ENCODE assay signal across 12 cellular contexts in the genomic region with DNA sequence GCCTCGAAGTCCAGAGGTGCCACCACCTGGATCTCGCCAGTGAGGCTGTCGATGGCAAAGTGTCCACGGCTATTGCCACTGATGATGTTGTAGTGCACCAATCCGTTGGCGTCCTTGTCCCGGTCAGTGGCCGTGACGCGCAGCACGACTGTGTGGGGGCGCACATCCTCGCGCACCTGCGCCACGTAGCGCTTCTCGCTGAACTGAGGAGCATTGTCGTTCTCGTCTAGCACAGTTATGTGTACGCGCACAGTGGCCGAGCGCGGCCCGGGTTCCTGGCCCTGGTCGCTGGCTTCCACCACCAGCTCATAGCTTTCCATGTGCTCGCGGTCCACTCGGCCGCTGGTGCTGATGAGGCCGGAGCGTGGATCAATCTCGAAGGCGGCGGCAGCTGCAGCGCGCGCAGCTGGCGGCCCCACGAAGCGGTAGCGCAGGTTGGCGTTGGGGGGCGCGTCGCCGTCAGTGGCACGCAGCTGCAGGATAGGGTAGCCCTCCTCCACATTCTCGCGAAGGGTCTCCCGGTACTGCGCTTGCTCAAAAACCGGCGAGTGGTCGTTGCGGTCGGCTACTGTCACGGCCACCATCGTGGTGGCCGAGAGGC. TPM values are rescaled to one million over a fixed set of nuclear protein-coding genes. Genes with fewer than 3 reads are reported as not detected.
DNase-seq lines count a peak whose midpoint lies in the region; ATAC-seq and TF ChIP-seq lines count a peak whose summit lies in the region.
"Had no signal": no experiment of that assay in that cellular context is flagged by ENCODE, and none has a peak within 500 bp of the region (broad histone marks: within the 10 kb centered on the region; RNA-seq: fewer than 3 reads in every experiment).

No MANE protein-coding gene starts in this region.

- H3K4me3 ChIP-seq in mammary epithelial cell (replicated peaks in 1 of 3; ENCODE audit: insufficient read depth in 1 of 3, low read depth in 2 of 3, low read length in 3 of 3): no peak overlapping the region
- peak overlapping the region in 1 of 3 donors; percentile 53 for H3K4me3 ChIP-seq in breast epithelium
- H3K4me3 ChIP-seq in astrocyte of the spinal cord (ENCODE audit: low read depth, low read length): peak overlapping the region; percentile 31
- H3K4me3 ChIP-seq in lower lobe of right lung: peak overlapping the region; percentile 39
- peak overlapping the region in 3 of 4 donors; percentile 26 to 58 (median 46) for H3K4me3 ChIP-seq in stomach
- H3K4me3 ChIP-seq: MG63, mucosa of descending colon had no signal

- TF ChIP-seq POLR2A in breast epithelium (IDR thresholded peaks at IDR 0.05) (no peak), stomach (IDR thresholded peaks at IDR 0.05) (no peak)

- CTCF ChIA-PET in mammary epithelial cell (lab: Charles Lee; ENCODE audit: low non-redundant PET): no interaction called here

- H3K27ac ChIP-seq in mammary epithelial cell (ENCODE audit: insufficient read depth, low read depth, low read length) (no peak overlapping the region), breast epithelium (no peak overlapping the region), lower lobe of right lung (no peak overlapping the region), stomach (no peak overlapping the region)
- H3K27ac ChIP-seq: upper lobe of left lung had no signal

- H3K9me3 ChIP-seq in mammary epithelial cell (replicated peaks; ENCODE audit: insufficient read depth, low read length) (no peaks in the 10 kb centered on the region), breast epithelium (no peaks in the 10 kb centered on the region), lower lobe of right lung (no peaks in the 10 kb centered on the region), stomach (no peaks in the 10 kb centered on the region)
- H3K9me3 ChIP-seq: MG63, mucosa of descending colon, upper lobe of left lung had no signal

- no peaks in the 10 kb centered on the region for H3K79me2 ChIP-seq in mammary epithelial cell (ENCODE audit: insufficient read depth, low read length)

- no peak for TF ChIP-seq EP300 in stomach (IDR thresholded peaks at IDR 0.05)

- H3K27me3 ChIP-seq in mammary epithelial cell (ENCODE audit: insufficient read depth, low read length): no peaks in the 10 kb centered on the region
- peaks cover 8 to 19% of the 10 kb centered on the region in 2 donors for H3K27me3 ChIP-seq in breast epithelium
- H3K27me3 ChIP-seq in lower lobe of right lung (ENCODE audit: low read depth): peaks cover 38% of the 10 kb centered on the region
- peaks cover 0 to 67% (median 48%) of the 10 kb centered on the region in 3 donors for H3K27me3 ChIP-seq in stomach

- H2AFZ ChIP-seq in mammary epithelial cell (ENCODE audit: low read depth, low read length): no peak overlapping the region

- no peaks in the 10 kb centered on the region for H4K20me1 ChIP-seq in mammary epithelial cell (ENCODE audit: insufficient read depth, low read length)

- H3K4me1 ChIP-seq in mammary epithelial cell (ENCODE audit: insufficient read depth, low read length): peaks cover 25% of the 10 kb centered on the region
- H3K4me1 ChIP-seq in breast epithelium: peaks cover 0 to 7% of the 10 kb centered on the region in 2 donors
- peaks cover 31% of the 10 kb centered on the region for H3K4me1 ChIP-seq in lower lobe of right lung
- H3K4me1 ChIP-seq in stomach: peaks cover 29 to 47% (median 45%) of the 10 kb centered on the region in 4 donors

- in situ Hi-C loops in mammary epithelial cell (cut with MboI; ENCODE audit: low sequenced_read_pairs in 2 of 2) (loop anchor here in 1 of 2 donors (25.0 kb wide), 1 partner anchor 199 kb away; a partner anchor contains a TSS), astrocyte of the spinal cord (cut with HindIII; ENCODE audit: low sequenced_read_pairs) (no loop called here)

- H3K36me3 ChIP-seq in mammary epithelial cell (ENCODE audit: insufficient read depth, low read length) (no peaks in the 10 kb centered on the region), breast epithelium (no peaks in the 10 kb centered on the region), lower lobe of right lung (no peaks in the 10 kb centered on the region), stomach (no peaks in the 10 kb centered on the region)
- H3K36me3 ChIP-seq: MG63, upper lobe of left lung had no signal

- WGBS in mammary epithelial cell (ENCODE audit: low coverage, missing lambda C conversion rate): 40% methylated on average over 29 of the region's 61 CpGs
- 50 to 71% (median 58%) methylated on average over 61 of the region's 61 CpGs for WGBS in stomach, 5 donors

- TF ChIP-seq CTCF in mammary epithelial cell (conservative IDR thresholded peaks at IDR 0.05 in 1 of 2, IDR thresholded peaks at IDR 0.05 in 1 of 2; ENCODE audit: extremely low read depth in 1 of 2, insufficient read depth in 1 of 2, low read depth in 1 of 2, low read length in 2 of 2): no peak
- TF ChIP-seq CTCF in breast epithelium (IDR thresholded peaks at IDR 0.05): no peak
- TF ChIP-seq CTCF in astrocyte of the spinal cord (IDR thresholded peaks at IDR 0.05; ENCODE audit: low read depth, low read length): no peak
- TF ChIP-seq CTCF in lower lobe of right lung (IDR thresholded peaks at IDR 0.05): no peak
- no peak for TF ChIP-seq CTCF in stomach (IDR thresholded peaks at IDR 0.05)
- TF ChIP-seq CTCF in GM20000 (IDR thresholded peaks at IDR 0.05; ENCODE audit: extremely low read depth, missing control alignments): no peak

- H3K9ac ChIP-seq in mammary epithelial cell (ENCODE audit: insufficient read depth, low read length): no peak overlapping the region

- dilution Hi-C loops in mammary epithelial cell (cut with HindIII; ENCODE audit: low sequenced_read_pairs): no loop called here

- BruUV-seq in mammary epithelial cell (replicated peaks; lab: Mats Ljungman, UMichigan): no TSS peak

- no peak for DNase-seq in mammary epithelial cell
- DNase-seq in breast epithelium (ENCODE audit: low spot score in 2 of 2): no peak
- DNase-seq in astrocyte of the spinal cord (ENCODE audit: low read depth, low spot score): no peak
- no peak for DNase-seq in lower lobe of right lung
- DNase-seq in stomach: no peak
- no peak for DNase-seq in GM20000 (ENCODE audit: low spot score)
- DNase-seq: DMS153 had no signal

- intact Hi-C loops in mammary epithelial cell (cut with micrococcal nuclease) (loop anchor here (5.0 kb wide), 1 partner anchor 431 kb away; the partner anchor contains the start of gene QRICH1), breast epithelium (cut with DNase I; ENCODE audit: low total_unique reads) (no loop called here), lower lobe of right lung (cut with DNase I) (no loop called here), stomach (cut with DNase I; ENCODE audit: low total_unique reads) (no loop called here)

- peak overlapping the region; percentile 83 for H3K4me2 ChIP-seq in mammary epithelial cell (ENCODE audit: insufficient read depth, low read depth, low read length)

- no peak for ATAC-seq in lower lobe of right lung
- no peak for ATAC-seq in GM21825 (IDR thresholded peaks at IDR 0.05; ENCODE audit: unreplicated experiment)
- ATAC-seq in HG03442 (IDR thresholded peaks at IDR 0.05; ENCODE audit: unreplicated experiment): no peak

RNA-seq across cellular contexts. Expression of gene CELSR3, which starts 1.8 kb away (rescaled TPM):
- total RNA-seq in mammary epithelial cell: 1 to 10 TPM; 1.7 to 2.2 TPM
- polyA plus RNA-seq in mammary epithelial cell: 0.51 TPM
- 1.8 TPM for polyA minus RNA-seq in mammary epithelial cell
- total RNA-seq in breast epithelium: 1 to 10 TPM in 2 of 3 donors, under 1 TPM in 1; 0.88 to 1.3 (median 1.1) TPM
- 1.0 TPM for total RNA-seq in lower lobe of right lung
- total RNA-seq in stomach: 1 to 10 TPM in 4 of 5 donors, not detected in 1; 1.5 to 2.3 (median 1.9) TPM
- under 1 TPM; 0.15 to 1.00 (median 0.53) TPM for polyA plus RNA-seq in stomach

RNA-seq across cellular contexts. Expression of gene NCKIPSD, which starts 24.8 kb away (rescaled TPM):
- total RNA-seq in mammary epithelial cell: 10 to 100 TPM; 14.8 to 21.1 TPM
- polyA plus RNA-seq in mammary epithelial cell: 23.8 TPM
- 14.0 TPM for polyA minus RNA-seq in mammary epithelial cell
- 10 to 100 TPM; 31.8 to 40.3 (median 36.4) TPM for total RNA-seq in breast epithelium
- 20.7 TPM for total RNA-seq in lower lobe of right lung
- 10 to 100 TPM; 16.2 to 46.7 (median 32.6) TPM for total RNA-seq in stomach
- polyA plus RNA-seq in stomach: 1 to 10 TPM; 6.1 to 7.7 (median 6.1) TPM

RNA-seq across cellular contexts. Expression of gene SLC26A6, which starts 25.6 kb away (rescaled TPM):
- total RNA-seq in mammary epithelial cell: 10 to 100 TPM; 29.5 to 47.7 TPM
- polyA plus RNA-seq in mammary epithelial cell: 38.9 TPM
- polyA minus RNA-seq in mammary epithelial cell: 44.6 TPM
- total RNA-seq in breast epithelium: 10 to 100 TPM; 12.6 to 21.6 (median 16.0) TPM
- total RNA-seq in lower lobe of right lung: 20.8 TPM
- total RNA-seq in stomach: 100 to 1,000 TPM in 3 of 5 donors, 10 to 100 TPM in 2; 23.9 to 279 (median 137) TPM
- polyA plus RNA-seq in stomach: 10 to 100 TPM; 14.8 to 67.7 (median 31.4) TPM

RNA-seq across cellular contexts. Expression of gene TMEM89, which starts 39.3 kb away (rescaled TPM):
- under 1 TPM in 1 of 2 donors, not detected in 1; 0.82 TPM for total RNA-seq in mammary epithelial cell
- polyA plus RNA-seq in mammary epithelial cell: not detected
- polyA minus RNA-seq in mammary epithelial cell: not detected
- not detected for total RNA-seq in breast epithelium
- total RNA-seq in lower lobe of right lung: not detected
- not detected for total RNA-seq in stomach
- under 1 TPM in 1 of 3 donors, not detected in 2; 0.62 TPM for polyA plus RNA-seq in stomach

RNA-seq across cellular contexts. Expression of gene UQCRC1, which starts 51.5 kb away (rescaled TPM):
- 100 to 1,000 TPM; 321 to 490 TPM for total RNA-seq in mammary epithelial cell
- 654 TPM for polyA plus RNA-seq in mammary epithelial cell
- polyA minus RNA-seq in mammary epithelial cell: 928 TPM
- 100 to 1,000 TPM; 163 to 230 (median 180) TPM for total RNA-seq in breast epithelium
- 121 TPM for total RNA-seq in lower lobe of right lung
- total RNA-seq in stomach: 100 to 1,000 TPM; 178 to 568 (median 259) TPM
- 100 to 1,000 TPM; 218 to 347 (median 295) TPM for polyA plus RNA-seq in stomach

Comparison
In these comparisons a context has a peak if more than half of its experiments do, and no peak if none do; other contexts are left out.
1. H3K4me3 ChIP-seq: peak in astrocyte of the spinal cord (single experiment), lower lobe of right lung (single experiment) and stomach (3 of 4); none in mammary epithelial cell (0 of 3).